8 cellular contexts compared by ENCODE assay signal in the genomic region with DNA sequence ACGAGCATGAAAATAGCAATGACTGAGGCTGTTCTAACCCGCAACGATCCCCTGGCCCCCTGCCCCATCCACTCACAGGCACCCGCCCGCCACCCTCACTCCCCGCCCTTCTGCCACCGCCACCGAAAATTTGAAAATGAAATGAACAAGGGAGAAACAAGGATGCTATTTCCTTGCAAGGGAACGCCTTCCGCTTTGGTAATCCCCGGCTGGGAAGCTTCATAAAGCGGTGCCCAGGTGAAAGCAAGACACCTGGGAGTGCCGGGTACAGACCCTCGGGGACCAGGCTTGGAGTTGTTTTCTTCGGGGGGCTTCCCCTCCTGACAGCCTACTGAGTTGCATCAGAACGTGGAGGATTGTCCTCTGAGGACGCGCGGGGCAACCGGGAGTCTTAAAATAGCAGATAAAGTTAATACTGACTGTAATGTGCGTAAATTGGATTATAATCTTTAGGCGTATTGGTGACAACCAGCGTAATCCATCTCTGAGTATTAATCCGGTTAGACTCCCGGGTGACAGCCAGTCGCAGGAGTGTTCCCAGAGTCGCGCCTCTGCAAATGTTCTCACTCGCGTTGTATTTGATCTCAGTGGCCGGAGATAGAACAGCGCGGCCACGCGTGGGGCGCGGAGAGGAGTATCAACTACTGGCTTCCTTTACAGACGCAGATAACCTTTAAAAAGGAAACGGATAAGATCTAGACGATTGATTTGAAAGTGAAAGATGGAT. TPM values are rescaled to one million over a fixed set of nuclear protein-coding genes. Genes with fewer than 3 reads are reported as not detected.
A peak's percentile ranks its signal among the peaks of the same experiment; 100 is the strongest.
DNase-seq lines count a peak whose midpoint lies in the region; ATAC-seq and TF ChIP-seq lines count a peak whose summit lies in the region.

No MANE protein-coding gene starts in this region.

- peaks cover 26% of the 10 kb centered on the region for H3K4me1 Mint-ChIP-seq in endothelial cell (ENCODE audit: unreplicated experiment)

- peak overlapping the region; percentile 76 for H3K4me3 ChIP-seq in LNCaP clone FGC (ENCODE audit: low read depth, low read length)

- ATAC-seq in stimulated activated naive CD8-positive, alpha-beta T cell treated with anti-CD3 and anti-CD28 coated beads, Interleukin-15, Interleukin-2, amounts not matched to agents 100 U/mL and 50 U/mL, for 24 hours: peak; percentile 17

- peaks cover 17% of the 10 kb centered on the region for H3K27me3 Mint-ChIP-seq in endothelial cell (ENCODE audit: unreplicated experiment)

- TF ChIP-seq CTCF in LNCaP clone FGC (IDR thresholded peaks at IDR 0.05; ENCODE audit: control insufficient read depth, extremely low read depth, insufficient read depth) (no peak), endothelial cell (IDR thresholded peaks at IDR 0.05; ENCODE audit: unreplicated experiment) (no peak)

- H3K27ac Mint-ChIP-seq in endothelial cell (ENCODE audit: unreplicated experiment): peak overlapping the region; percentile 85

- peaks cover 5% of the 10 kb centered on the region for H3K36me3 Mint-ChIP-seq in endothelial cell (ENCODE audit: low read depth, unreplicated experiment)

- H3K9me3 Mint-ChIP-seq in endothelial cell (ENCODE audit: unreplicated experiment): no peaks in the 10 kb centered on the region

- peak; percentile 15 for DNase-seq in NCI-H1105 treated with DMSO at 0.1 percent for 48 hours (lab: John Stamatoyannopoulos, UW)
- no peak for DNase-seq in NCI-H1105 (lab: John Stamatoyannopoulos, UW)
- no peak for DNase-seq in LNCaP clone FGC (ENCODE audit: low read depth)
- DNase-seq in activated CD4-positive, alpha-beta T cell treated with anti-CD3 and anti-CD28 coated beads, Interleukin-2, amount 50 U/mL, for 48 hours: peak; percentile 55 to 61
- peak; percentile 22 for DNase-seq in endothelial cell (ENCODE audit: low spot score)
- DNase-seq in myocyte (ENCODE audit: low read depth): peak; percentile 41
- peak; percentile 67 for DNase-seq in stimulated activated naive CD8-positive, alpha-beta T cell treated with anti-CD3 and anti-CD28 coated beads, Interleukin-15, Interleukin-2, amounts not matched to agents 100 U/mL and 50 U/mL, for 24 hours
- no peak for DNase-seq in OCI-M2 (lab: John Stamatoyannopoulos, UW; ENCODE audit: unreplicated experiment)

- peak overlapping the region; percentile 99 for H3K4me3 Mint-ChIP-seq in endothelial cell (ENCODE audit: unreplicated experiment)

RNA-seq across cellular contexts. Expression of a gene that starts 0.9 kb away (rescaled TPM):
- total RNA-seq in endothelial cell (ENCODE audit: unreplicated experiment) (25.2 TPM), myocyte (32.5 and 79.1 TPM in 2 replicates)
- 17.9 TPM for polyA plus RNA-seq in myocyte (2012)

Comparison
In these comparisons a context has a peak if more than half of its experiments do, and no peak if none do; other contexts are left out.
1. DNase-seq: peak in NCI-H1105 treated with DMSO at 0.1 percent for 48 hours (single experiment), activated CD4-positive, alpha-beta T cell treated with anti-CD3 and anti-CD28 coated beads, Interleukin-2, amount 50 U/mL, for 48 hours (2 of 2), endothelial cell (single experiment), myocyte (single experiment) and stimulated activated naive CD8-positive, alpha-beta T cell treated with anti-CD3 and anti-CD28 coated beads, Interleukin-15, Interleukin-2, amounts not matched to agents 100 U/mL and 50 U/mL, for 24 hours (single experiment); none in NCI-H1105 (single experiment), LNCaP clone FGC (single experiment) and OCI-M2 (single experiment).